17 cellular contexts compared by ENCODE assay signal in genomic region chr1:39434797-39435395, GRCh38. TPM values are rescaled to one million over a fixed set of nuclear protein-coding genes. Genes with fewer than 3 reads are reported as not detected.
DNase-seq lines count a peak whose midpoint lies in the region; ATAC-seq, FAIRE-seq and TF ChIP-seq lines count a peak whose summit lies in the region.
"Had no signal": no experiment of that assay in that cellular context is flagged by ENCODE, and none has a peak within 500 bp of the region (broad histone marks: within the 10 kb centered on the region; RNA-seq: fewer than 3 reads in every experiment).

No MANE protein-coding gene starts in this region.

- peak overlapping the region in 3 of 5 donors; percentile 9 to 29 (median 25) for H3K27ac ChIP-seq in stomach

- peak; percentile 78 for FAIRE-seq in colon (lab: Jason Lieb, UNC)
- FAIRE-seq: GM12878, urothelium cell line had no signal

- no peak for DNase-seq in activated T-cell treated with anti-CD3 and anti-CD28 coated beads, Interleukin-2, amount 50 U/mL, for 72 hours
- DNase-seq in activated T-cell treated with anti-CD3 and anti-CD28 coated beads, Interleukin-2, amount 50 U/mL, for 4 hours, result no peak
- DNase-seq in kidney tubule cell (ENCODE audit: low spot score), result peak; percentile 93
- DNase-seq in stomach, result no peak
- DNase-seq in amygdala (lab: John Stamatoyannopoulos, UW), result no peak
- DNase-seq in dedifferentiated amniotic fluid mesenchymal stem cell (ENCODE audit: extremely low spot score), result no peak
- DNase-seq: activated CD8-positive, alpha-beta memory T cell treated with anti-CD3 and anti-CD28 coated beads, Interleukin-2, amount 10 ng/mL, durations not matched to agents 7 days and 5 days; H9; NCI-H1092; NCI-H524 had no signal

- no peaks in the 10 kb centered on the region for H3K4me1 Mint-ChIP-seq in activated T-cell treated with anti-CD3 and anti-CD28 coated beads, Interleukin-2, amount 50 U/mL, for 72 hours (ENCODE audit: low read depth)
- H3K4me1 Mint-ChIP-seq in activated T-cell treated with anti-CD3 and anti-CD28 coated beads, Interleukin-2, amount 50 U/mL, for 4 hours (ENCODE audit: low read depth), result no peaks in the 10 kb centered on the region
- H3K4me1 Mint-ChIP-seq: activated CD8-positive, alpha-beta memory T cell treated with anti-CD3 and anti-CD28 coated beads, Interleukin-2, amount 10 ng/mL, durations not matched to agents 7 days and 5 days; H9 had no signal

- TF ChIP-seq POLR2A in stomach (IDR thresholded peaks at IDR 0.05), result no peak

- H3K9me3 Mint-ChIP-seq in activated T-cell treated with anti-CD3 and anti-CD28 coated beads, Interleukin-2, amount 50 U/mL, for 72 hours, result no peaks in the 10 kb centered on the region
- no peaks in the 10 kb centered on the region for H3K9me3 Mint-ChIP-seq in activated T-cell treated with anti-CD3 and anti-CD28 coated beads, Interleukin-2, amount 50 U/mL, for 4 hours
- H3K9me3 Mint-ChIP-seq: H9 had no signal

- H3K27me3 ChIP-seq in stomach, result no peaks in the 10 kb centered on the region

- peaks cover 0 to 7% (median 3%) of the 10 kb centered on the region in 4 donors for H3K4me1 ChIP-seq in stomach

- 51 to 67% (median 54%) methylated on average over 3 of the region's 3 CpGs for WGBS in stomach, 5 donors

- peak overlapping the region; percentile 92 for H3K27ac Mint-ChIP-seq in activated T-cell treated with anti-CD3 and anti-CD28 coated beads, Interleukin-2, amount 50 U/mL, for 72 hours
- H3K27ac Mint-ChIP-seq: H9 had no signal

- no peak overlapping the region for H3K4me3 ChIP-seq in stomach
- H3K4me3 ChIP-seq: GM12878 had no signal

- H3K36me3 ChIP-seq in stomach, result peaks cover 50 to 99% (median 96%) of the 10 kb centered on the region in 4 donors

- H3K4me3 Mint-ChIP-seq in activated T-cell treated with anti-CD3 and anti-CD28 coated beads, Interleukin-2, amount 50 U/mL, for 72 hours, result no peak overlapping the region
- H3K4me3 Mint-ChIP-seq in activated T-cell treated with anti-CD3 and anti-CD28 coated beads, Interleukin-2, amount 50 U/mL, for 4 hours, result no peak overlapping the region
- H3K4me3 Mint-ChIP-seq: activated CD8-positive, alpha-beta memory T cell treated with anti-CD3 and anti-CD28 coated beads, Interleukin-2, amount 10 ng/mL, durations not matched to agents 7 days and 5 days; H9 had no signal

- H3K27me3 Mint-ChIP-seq in activated T-cell treated with anti-CD3 and anti-CD28 coated beads, Interleukin-2, amount 50 U/mL, for 72 hours (ENCODE audit: low read depth), result no peaks in the 10 kb centered on the region
- H3K27me3 Mint-ChIP-seq in activated T-cell treated with anti-CD3 and anti-CD28 coated beads, Interleukin-2, amount 50 U/mL, for 4 hours (ENCODE audit: low read depth), result no peaks in the 10 kb centered on the region
- H3K27me3 Mint-ChIP-seq: activated CD8-positive, alpha-beta memory T cell treated with anti-CD3 and anti-CD28 coated beads, Interleukin-2, amount 10 ng/mL, durations not matched to agents 7 days and 5 days had no signal

- H3K36me3 Mint-ChIP-seq in activated T-cell treated with anti-CD3 and anti-CD28 coated beads, Interleukin-2, amount 50 U/mL, for 72 hours (ENCODE audit: insufficient read depth in 2 of 2), result peaks cover 9 to 30% of the 10 kb centered on the region in 2 donors
- H3K36me3 Mint-ChIP-seq in activated T-cell treated with anti-CD3 and anti-CD28 coated beads, Interleukin-2, amount 50 U/mL, for 4 hours (ENCODE audit: insufficient read depth), result peaks cover 56% of the 10 kb centered on the region

- no peak for TF ChIP-seq EP300 in stomach (IDR thresholded peaks at IDR 0.05)

- TF ChIP-seq CTCF in stomach (IDR thresholded peaks at IDR 0.05), result no peak

- intact Hi-C loops in stomach (cut with DNase I; ENCODE audit: low total_unique reads), result no loop called here

- ATAC-seq in activated T-cell treated with anti-CD3 and anti-CD28 coated beads, Interleukin-2, amount 50 U/mL, for 72 hours (replicated peaks in 1 of 2), result no peak
- no peak for ATAC-seq in activated T-cell treated with anti-CD3 and anti-CD28 coated beads, Interleukin-2, amount 50 U/mL, for 4 hours
- ATAC-seq in GM18511 (IDR thresholded peaks at IDR 0.05; ENCODE audit: unreplicated experiment), result no peak
- ATAC-seq: activated CD8-positive, alpha-beta memory T cell treated with anti-CD3 and anti-CD28 coated beads, Interleukin-2, amount 10 ng/mL, durations not matched to agents 7 days and 5 days; GM12878 had no signal

- no peaks in the 10 kb centered on the region for H3K9me3 ChIP-seq in stomach

RNA-seq across cellular contexts. Expression of gene BMP8A, which starts 56.5 kb away (rescaled TPM):
- total RNA-seq in activated T-cell treated with anti-CD3 and anti-CD28 coated beads, Interleukin-2, amount 50 U/mL, for 72 hours, result under 1 TPM; 0.35 to 0.38 TPM
- under 1 TPM in 2 of 3 donors, not detected in 1; 0.21 to 0.27 TPM for total RNA-seq in activated T-cell treated with anti-CD3 and anti-CD28 coated beads, Interleukin-2, amount 50 U/mL, for 4 hours
- total RNA-seq in stomach, result not detected
- polyA plus RNA-seq in stomach, result not detected
- total RNA-seq: A673; activated CD8-positive, alpha-beta memory T cell treated with anti-CD3 and anti-CD28 coated beads, Interleukin-2, amount 10 ng/mL, durations not matched to agents 7 days and 5 days; GM12878; HT1080; RPMI7951 had no signal
- polyA plus RNA-seq: GM12878 had no signal
